18 cellular contexts compared by ENCODE assay signal in genomic region chr12:109389146-109389545, GRCh38. TPM values are rescaled to one million over a fixed set of nuclear protein-coding genes. Genes with fewer than 3 reads are reported as not detected.
DNase-seq lines count a peak whose midpoint lies in the region; ATAC-seq and TF ChIP-seq lines count a peak whose summit lies in the region.
"Had no signal": no experiment of that assay in that cellular context is flagged by ENCODE, and none has a peak within 500 bp of the region (broad histone marks: within the 10 kb centered on the region; RNA-seq: fewer than 3 reads in every experiment).

No MANE protein-coding gene starts in this region.

- no CpG with 5 or more reads among the region's 4 CpGs for WGBS in neuronal stem cell (ENCODE audit: extremely low coverage in 2 of 2, insufficient read length in 2 of 2, insufficient replicate concordance in 1 of 2), 2 donors
- 62 to 73% (median 71%) methylated on average over 4 of the region's 4 CpGs for WGBS in adrenal gland, 4 donors

- H3K4me3 ChIP-seq in neuronal stem cell (ENCODE audit: low read length in 2 of 2) (no peak overlapping the region), adrenal gland (no peak overlapping the region)

- H3K36me3 Mint-ChIP-seq in activated CD8-positive, alpha-beta memory T cell treated with anti-CD3 and anti-CD28 coated beads, Interleukin-2, amount 10 ng/mL, durations not matched to agents 7 days and 5 days: no peaks in the 10 kb centered on the region
- H3K36me3 Mint-ChIP-seq in T-helper 17 cell (ENCODE audit: low read depth): no peaks in the 10 kb centered on the region
- H3K36me3 Mint-ChIP-seq: activated naive CD8-positive, alpha-beta T cell treated with anti-CD3 and anti-CD28 coated beads, Interleukin-2, amount 10 ng/mL, durations not matched to agents 7 days and 5 days had no signal

- H3K4me1 Mint-ChIP-seq in activated CD8-positive, alpha-beta memory T cell treated with anti-CD3 and anti-CD28 coated beads, Interleukin-2, amount 10 ng/mL, durations not matched to agents 7 days and 5 days: no peaks in the 10 kb centered on the region
- peaks cover 9% of the 10 kb centered on the region for H3K4me1 Mint-ChIP-seq in T-helper 17 cell
- H3K4me1 Mint-ChIP-seq: activated naive CD8-positive, alpha-beta T cell treated with anti-CD3 and anti-CD28 coated beads, Interleukin-2, amount 10 ng/mL, durations not matched to agents 7 days and 5 days had no signal

- no peak overlapping the region for H3K4me2 ChIP-seq in neuronal stem cell (ENCODE audit: insufficient read depth, low read length, poor library complexity, severe bottlenecking)

- TF ChIP-seq CTCF in adrenal gland (IDR thresholded peaks at IDR 0.05): no peak

- no peak overlapping the region for H3K14ac ChIP-seq in neuronal stem cell (ENCODE audit: low read length)

- no peaks in the 10 kb centered on the region for H3K79me1 ChIP-seq in neuronal stem cell (ENCODE audit: low read depth, low read length)

- H2AFZ ChIP-seq in neuronal stem cell (ENCODE audit: low read length): peak overlapping the region; percentile 25

- H3K36me3 ChIP-seq in neuronal stem cell (replicated peaks in 1 of 2; ENCODE audit: control insufficient read depth in 2 of 2, insufficient read depth in 2 of 2, low read length in 2 of 2): no peaks in the 10 kb centered on the region
- no peaks in the 10 kb centered on the region for H3K36me3 ChIP-seq in adrenal gland (replicated peaks in 1 of 2)

- ATAC-seq in activated CD8-positive, alpha-beta memory T cell treated with anti-CD3 and anti-CD28 coated beads, Interleukin-2, amount 10 ng/mL, durations not matched to agents 7 days and 5 days: peak; percentile 39
- ATAC-seq in T-helper 17 cell: peak; percentile 57
- ATAC-seq: PC-3, right cardiac atrium had no signal

- H3K9me3 ChIP-seq in T-helper 17 cell (ENCODE audit: control insufficient read depth, low read length, poor library complexity, severe bottlenecking) (no peaks in the 10 kb centered on the region), neuronal stem cell (replicated peaks in 1 of 2; ENCODE audit: control insufficient read depth in 2 of 2, insufficient read depth in 1 of 2, low read depth in 1 of 2, low read length in 2 of 2) (peaks cover 0 to 3% of the 10 kb centered on the region in 2 donors), adrenal gland (replicated peaks in 1 of 3) (no peaks in the 10 kb centered on the region)

- H4K91ac ChIP-seq in neuronal stem cell (ENCODE audit: low read depth, low read length, poor library complexity): no peak overlapping the region

- no peak overlapping the region for H3K4ac ChIP-seq in neuronal stem cell (ENCODE audit: low read length)

- no peak overlapping the region for H2BK12ac ChIP-seq in neuronal stem cell (ENCODE audit: low read length)

- no peak overlapping the region for H2AK5ac ChIP-seq in neuronal stem cell (ENCODE audit: low read depth, low read length)

- H3K9ac ChIP-seq in neuronal stem cell (ENCODE audit: low read depth, low read length, poor library complexity): no peak overlapping the region

- H2BK120ac ChIP-seq in neuronal stem cell (ENCODE audit: low read depth, low read length): no peak overlapping the region

- no peak overlapping the region for H4K8ac ChIP-seq in neuronal stem cell (ENCODE audit: low read depth, low read length)

- no peaks in the 10 kb centered on the region for H3K9me3 Mint-ChIP-seq in activated CD8-positive, alpha-beta memory T cell treated with anti-CD3 and anti-CD28 coated beads, Interleukin-2, amount 10 ng/mL, durations not matched to agents 7 days and 5 days (ENCODE audit: low read depth)
- H3K9me3 Mint-ChIP-seq: activated naive CD8-positive, alpha-beta T cell treated with anti-CD3 and anti-CD28 coated beads, Interleukin-2, amount 10 ng/mL, durations not matched to agents 7 days and 5 days had no signal

- H3K27ac ChIP-seq in neuronal stem cell (replicated peaks; ENCODE audit: low read length) (no peak overlapping the region), adrenal gland (no peak overlapping the region)

- H3K4me3 Mint-ChIP-seq in activated CD8-positive, alpha-beta memory T cell treated with anti-CD3 and anti-CD28 coated beads, Interleukin-2, amount 10 ng/mL, durations not matched to agents 7 days and 5 days: no peak overlapping the region
- no peak overlapping the region for H3K4me3 Mint-ChIP-seq in T-helper 17 cell
- H3K4me3 Mint-ChIP-seq: activated naive CD8-positive, alpha-beta T cell treated with anti-CD3 and anti-CD28 coated beads, Interleukin-2, amount 10 ng/mL, durations not matched to agents 7 days and 5 days; stimulated activated naive CD8-positive, alpha-beta T cell treated with anti-CD3 and anti-CD28 coated beads, Interleukin-15, Interleukin-2, amounts not matched to agents 100 ng/mL and 50 ng/mL, for 24 hours had no signal

- H3K4me1 ChIP-seq in neuronal stem cell (ENCODE audit: control insufficient read depth in 2 of 2, insufficient read depth in 1 of 2, low read depth in 1 of 2, low read length in 2 of 2) (no peaks in the 10 kb centered on the region), adrenal gland (replicated peaks in 1 of 2) (no peaks in the 10 kb centered on the region)

- H3K23ac ChIP-seq in neuronal stem cell (ENCODE audit: low read depth, low read length, poor library complexity): no peak overlapping the region

- CTCF ChIA-PET in activated CD8-positive, alpha-beta memory T cell treated with anti-CD3 and anti-CD28 coated beads, Interleukin-2, amount 10 ng/mL, durations not matched to agents 7 days and 5 days (lab: Charles Lee): interaction anchor here (0.6 to 1.9 kb wide), 5 partner anchors 8 to 869 kb away, joined by 3 to 6 read pairs (median 4); no protein-coding TSS in a partner anchor

- no peak overlapping the region for H2BK15ac ChIP-seq in neuronal stem cell (ENCODE audit: low read length)

- no peak overlapping the region for H2BK5ac ChIP-seq in neuronal stem cell (ENCODE audit: low read length)

- DNase-seq in activated CD8-positive, alpha-beta memory T cell treated with anti-CD3 and anti-CD28 coated beads, Interleukin-2, amount 10 ng/mL, durations not matched to agents 7 days and 5 days: no peak
- no peak for DNase-seq in activated CD8-positive, alpha-beta memory T cell treated with anti-CD3 and anti-CD28 coated beads, Interleukin-2, amount 50 U/mL, for 4 hours
- DNase-seq in M059J (ENCODE audit: low read depth): peak; percentile 24
- DNase-seq in T-helper 17 cell: no peak
- no peak for DNase-seq in neuronal stem cell (ENCODE audit: low spot score)
- no peak for DNase-seq in GM03348 (ENCODE audit: low spot score)
- DNase-seq in adrenal gland: no peak
- no peak for DNase-seq in KG1 (lab: John Stamatoyannopoulos, UW)
- DNase-seq: activated CD8-positive, alpha-beta memory T cell treated with anti-CD3 and anti-CD28 coated beads for 24 hours; activated naive CD8-positive, alpha-beta T cell treated with anti-CD3 and anti-CD28 coated beads, Interleukin-2, amount 10 ng/mL, durations not matched to agents 7 days and 5 days; cerebellar nuclear complex; hippocampal formation; NCI-H2029 treated with DMSO at 0.1 percent for 48 hours; PC-3 had no signal

- H3K27ac Mint-ChIP-seq in activated CD8-positive, alpha-beta memory T cell treated with anti-CD3 and anti-CD28 coated beads, Interleukin-2, amount 10 ng/mL, durations not matched to agents 7 days and 5 days: no peak overlapping the region
- no peak overlapping the region for H3K27ac Mint-ChIP-seq in T-helper 17 cell
- H3K27ac Mint-ChIP-seq: activated naive CD8-positive, alpha-beta T cell treated with anti-CD3 and anti-CD28 coated beads, Interleukin-2, amount 10 ng/mL, durations not matched to agents 7 days and 5 days; stimulated activated naive CD8-positive, alpha-beta T cell treated with anti-CD3 and anti-CD28 coated beads, Interleukin-15, Interleukin-2, amounts not matched to agents 100 ng/mL and 50 ng/mL, for 24 hours had no signal

- intact Hi-C loops in adrenal gland (cut with DNase I): no loop called here

- no peak for TF ChIP-seq POLR2A in adrenal gland (IDR thresholded peaks at IDR 0.05)

- no peak overlapping the region for H3K18ac ChIP-seq in neuronal stem cell (ENCODE audit: low read length)

- H3K27me3 ChIP-seq in neuronal stem cell (ENCODE audit: control insufficient read depth in 3 of 3, insufficient read depth in 3 of 3, low read depth in 1 of 3, low read length in 3 of 3): peaks cover 0 to 1% (median 0%) of the 10 kb centered on the region in 3 experiments
- no peaks in the 10 kb centered on the region for H3K27me3 ChIP-seq in adrenal gland

- H3K27me3 Mint-ChIP-seq in activated CD8-positive, alpha-beta memory T cell treated with anti-CD3 and anti-CD28 coated beads, Interleukin-2, amount 10 ng/mL, durations not matched to agents 7 days and 5 days: peaks cover 35% of the 10 kb centered on the region
- H3K27me3 Mint-ChIP-seq in T-helper 17 cell: peaks cover 67% of the 10 kb centered on the region

RNA-seq across cellular contexts. Expression of gene MYO1H, which starts 41.4 kb away (rescaled TPM):
- total RNA-seq in activated CD8-positive, alpha-beta memory T cell treated with anti-CD3 and anti-CD28 coated beads, Interleukin-2, amount 10 ng/mL, durations not matched to agents 7 days and 5 days: not detected
- not detected in 2 replicates for total RNA-seq in M059J (2014; rRNA removed; shearing (Covaris generic))
- total RNA-seq in T-helper 17 cell (not detected), adrenal gland (not detected)
- not detected for polyA plus RNA-seq in neuronal stem cell (2013, experiment 1 of 2)
- 0.11 TPM for polyA plus RNA-seq in neuronal stem cell (2013, experiment 2 of 2)
- under 1 TPM in 2 of 3 donors, not detected in 1; 0.03 to 0.08 TPM for polyA plus RNA-seq in adrenal gland
- total RNA-seq: activated naive CD8-positive, alpha-beta T cell treated with anti-CD3 and anti-CD28 coated beads, Interleukin-2, amount 10 ng/mL, durations not matched to agents 7 days and 5 days; epithelial cell of proximal tubule; liver; PC-3 had no signal
- polyA plus RNA-seq: liver had no signal
